Comparison of ENCODE assay signal across 25 cellular contexts in genomic region chr9:118094387-118094786, GRCh38.
"Had no signal": no experiment of that assay in that cellular context is flagged by ENCODE, and none has a peak within 500 bp of the region (broad histone marks: within the 10 kb centered on the region; RNA-seq: fewer than 3 reads in every experiment).

No MANE protein-coding gene starts in this region.

- H3K27me3 ChIP-seq: colonic mucosa, dorsolateral prefrontal cortex, esophagus squamous epithelium, gastrocnemius medialis, left lung, sigmoid colon, vagina had no signal

- H3K9me3 ChIP-seq: colonic mucosa, esophagus squamous epithelium, gastrocnemius medialis, left lung, sigmoid colon, thoracic aorta, vagina had no signal

- H3K27ac ChIP-seq: colonic mucosa, esophagus squamous epithelium, gastrocnemius medialis, left lung, sigmoid colon, thoracic aorta, vagina, WERI-Rb-1 had no signal

- DNase-seq: activated CD4-positive, alpha-beta T cell treated with anti-CD3 and anti-CD28 coated beads, Interleukin-2, amount 10 ng/mL, durations not matched to agents 7 days and 5 days; activated CD4-positive, CD25-positive, alpha-beta regulatory T cell treated with anti-CD3 and anti-CD28 coated beads, Interleukin-2, amount 50 U/mL, for 72 hours; activated CD8-positive, alpha-beta memory T cell treated with anti-CD3 and anti-CD28 coated beads, Interleukin-2, amount 10 ng/mL, durations not matched to agents 7 days and 5 days; activated CD8-positive, alpha-beta T cell treated with anti-CD3 and anti-CD28 coated beads for 36 hours; activated effector memory CD4-positive, alpha-beta T cell treated with anti-CD3 and anti-CD28 coated beads, Interleukin-2, amount 50 U/mL, for 16 hours; activated naive CD4-positive, alpha-beta T cell treated with anti-CD3 and anti-CD28 coated beads, Interleukin-2, amount 10 ng/mL, durations not matched to agents 7 days and 5 days; activated T-cell treated with anti-CD3 and anti-CD28 coated beads for 4 hours; amygdala; colonic mucosa; dorsolateral prefrontal cortex; effector memory CD8-positive, alpha-beta T cell; esophagus squamous epithelium; gastrocnemius medialis; hippocampal formation; kidney glomerular epithelial cell; left lung; naive thymus-derived CD8-positive, alpha-beta T cell; retina; sigmoid colon; stimulated activated CD4-positive, alpha-beta T cell treated with anti-CD3 and anti-CD28 coated beads, Interleukin-15, amount 100 ng/mL, for 24 hours; WERI-Rb-1 had no signal

- ATAC-seq: activated CD8-positive, alpha-beta memory T cell treated with anti-CD3 and anti-CD28 coated beads, Interleukin-2, amount 10 ng/mL, durations not matched to agents 7 days and 5 days; activated CD8-positive, alpha-beta T cell treated with anti-CD3 and anti-CD28 coated beads for 36 hours; effector memory CD8-positive, alpha-beta T cell; gastrocnemius medialis; left lung; naive thymus-derived CD8-positive, alpha-beta T cell; stimulated activated memory B cell treated with anti-CD40 and anti-IgM and Interleukin-4, amounts not matched to agents 10 μg/mL and 1 μg/mL and 100 μg/mL, for 72 hours had no signal

- H3K4me1 ChIP-seq: colonic mucosa, esophagus squamous epithelium, gastrocnemius medialis, left lung, sigmoid colon, vagina had no signal

- H3K4me3 ChIP-seq: colonic mucosa, dorsolateral prefrontal cortex, esophagus squamous epithelium, gastrocnemius medialis, left lung, sigmoid colon, smooth muscle cell, thoracic aorta, vagina had no signal

- H3K36me3 ChIP-seq: colonic mucosa, esophagus squamous epithelium, gastrocnemius medialis, left lung, sigmoid colon, thoracic aorta, vagina, WERI-Rb-1 had no signal
